15 cellular contexts compared by ENCODE assay signal in genomic region chr22:19442166-19442565, GRCh38. TPM values are rescaled to one million over a fixed set of nuclear protein-coding genes. Genes with fewer than 3 reads are reported as not detected.
"Had no signal": no experiment of that assay in that cellular context is flagged by ENCODE, and none has a peak within 500 bp of the region (broad histone marks: within the 10 kb centered on the region; RNA-seq: fewer than 3 reads in every experiment).

No MANE protein-coding gene starts in this region.

- H3K27me3 Mint-ChIP-seq: activated CD4-positive, alpha-beta T cell treated with anti-CD3 and anti-CD28 coated beads, Interleukin-2, amount 10 ng/mL, durations not matched to agents 7 days and 5 days; activated naive CD8-positive, alpha-beta T cell treated with anti-CD3 and anti-CD28 coated beads, Interleukin-2, amount 50 U/mL, for 24 hours had no signal

- DNase-seq: activated CD4-positive, alpha-beta T cell treated with anti-CD3 and anti-CD28 coated beads, Interleukin-2, amount 10 ng/mL, durations not matched to agents 7 days and 5 days; activated CD4-positive, CD25-positive, alpha-beta regulatory T cell; activated effector memory CD4-positive, alpha-beta T cell treated with anti-CD3 and anti-CD28 coated beads, Interleukin-2, amount 50 U/mL, for 16 hours; activated naive CD8-positive, alpha-beta T cell treated with anti-CD3 and anti-CD28 coated beads, Interleukin-2, amount 50 U/mL, for 24 hours; mammary epithelial cell; ovary; stimulated activated CD4-positive, alpha-beta T cell treated with anti-CD3 and anti-CD28 coated beads, Interleukin-2, amount 100 ng/mL, for 48 hours; stimulated activated naive CD8-positive, alpha-beta T cell treated with anti-CD3 and anti-CD28 coated beads, Interleukin-15, Interleukin-2, amounts not matched to agents 100 U/mL and 50 U/mL, for 24 hours; trophoblast cell had no signal

- H3K9me3 ChIP-seq: ascending aorta, breast epithelium, gastroesophageal sphincter, ovary had no signal

- H3K4me3 Mint-ChIP-seq: activated CD4-positive, alpha-beta T cell treated with anti-CD3 and anti-CD28 coated beads, Interleukin-2, amount 10 ng/mL, durations not matched to agents 7 days and 5 days; activated naive CD8-positive, alpha-beta T cell treated with anti-CD3 and anti-CD28 coated beads, Interleukin-2, amount 50 U/mL, for 24 hours; T-helper 2 cell treated with Interferon-gamma antibody and Interleukin-4, amounts not matched to agents 5 μg/mL and 100 μg/mL, for 36 hours had no signal

- H3K27me3 ChIP-seq: ascending aorta, breast epithelium, gastroesophageal sphincter, ovary had no signal

- H3K27ac Mint-ChIP-seq: activated CD4-positive, alpha-beta T cell treated with anti-CD3 and anti-CD28 coated beads, Interleukin-2, amount 10 ng/mL, durations not matched to agents 7 days and 5 days; activated naive CD8-positive, alpha-beta T cell treated with anti-CD3 and anti-CD28 coated beads, Interleukin-2, amount 50 U/mL, for 24 hours; T-helper 2 cell treated with Interferon-gamma antibody and Interleukin-4, amounts not matched to agents 5 μg/mL and 100 μg/mL, for 36 hours had no signal

- FAIRE-seq: keratinocyte had no signal

- H3K36me3 ChIP-seq: breast epithelium, ovary had no signal

- ATAC-seq: activated naive CD8-positive, alpha-beta T cell treated with anti-CD3 and anti-CD28 coated beads, Interleukin-2, amount 50 U/mL, for 24 hours; gastroesophageal sphincter; left lobe of liver; stimulated activated naive CD8-positive, alpha-beta T cell treated with anti-CD3 and anti-CD28 coated beads, Interleukin-15, Interleukin-2, amounts not matched to agents 100 U/mL and 50 U/mL, for 24 hours had no signal

- H3K27ac ChIP-seq: ascending aorta, breast epithelium, gastroesophageal sphincter, ovary had no signal

- H3K4me3 ChIP-seq: ascending aorta, breast epithelium, gastroesophageal sphincter, ovary had no signal

- H3K9me3 Mint-ChIP-seq: activated CD4-positive, alpha-beta T cell treated with anti-CD3 and anti-CD28 coated beads, Interleukin-2, amount 10 ng/mL, durations not matched to agents 7 days and 5 days; activated naive CD8-positive, alpha-beta T cell treated with anti-CD3 and anti-CD28 coated beads, Interleukin-2, amount 50 U/mL, for 24 hours; T-helper 2 cell treated with Interferon-gamma antibody and Interleukin-4, amounts not matched to agents 5 μg/mL and 100 μg/mL, for 36 hours had no signal

RNA-seq across cellular contexts. Expression of gene CDC45, which starts 37.6 kb away (rescaled TPM):
- total RNA-seq: ascending aorta had no signal
